Comparison of ENCODE assay signal across 12 cellular contexts in the genomic region with DNA sequence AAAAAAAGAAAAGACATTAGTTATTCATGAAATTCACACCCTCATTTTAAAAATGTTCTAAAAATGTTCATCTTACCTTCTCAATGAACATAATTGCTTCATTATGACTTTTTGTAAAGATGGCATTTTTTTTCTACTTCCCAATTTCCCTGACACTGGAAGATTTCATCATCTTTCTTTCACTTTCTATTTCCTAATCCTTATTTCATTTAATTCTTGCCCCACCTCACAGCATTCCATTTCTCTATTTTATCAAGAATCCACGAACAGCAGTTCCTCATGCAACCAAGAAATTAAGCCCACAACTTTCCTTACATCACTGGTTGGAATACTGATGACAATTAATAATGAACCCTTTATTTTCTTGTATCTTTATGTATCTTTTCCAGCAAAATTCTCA. TPM values are rescaled to one million over a fixed set of nuclear protein-coding genes. Genes with fewer than 3 reads are reported as not detected.
DNase-seq lines count a peak whose midpoint lies in the region; ATAC-seq, FAIRE-seq and TF ChIP-seq lines count a peak whose summit lies in the region.
"Had no signal": no experiment of that assay in that cellular context is flagged by ENCODE, and none has a peak within 500 bp of the region (broad histone marks: within the 10 kb centered on the region; RNA-seq: fewer than 3 reads in every experiment).

No MANE protein-coding gene starts in this region.

- TF ChIP-seq CTCF in BJ (IDR thresholded peaks at IDR 0.05; ENCODE audit: insufficient read depth, low read depth, low read length) (no peak), Loucy (conservative IDR thresholded peaks at IDR 0.05; ENCODE audit: low read length) (no peak), GM12878 (IDR thresholded peaks at IDR 0.05 in 2 of 3, conservative IDR thresholded peaks at IDR 0.05 in 1 of 3; ENCODE audit: control insufficient read depth in 2 of 3, extremely low read depth in 1 of 3, insufficient read depth in 1 of 3, low read depth in 3 of 3, low read length in 3 of 3) (no peak)

- H3K4me3 ChIP-seq in BJ (ENCODE audit: low read depth, low read length) (peak overlapping the region; percentile 95), Loucy (ENCODE audit: low read length, poor library complexity, severe bottlenecking) (peak overlapping the region; percentile 87), GM12878 (peak overlapping the region; percentile 98)

- in situ Hi-C loops in GM12878 (cut with MboI), result loop anchor here (5.0 to 25.0 kb wide), 2 partner anchors 115 to 1080 kb away; a partner anchor contains a TSS

- DNase-seq in BJ (ENCODE audit: low read depth) (no peak), GM12878 (ENCODE audit: low read depth, low spot score) (no peak), naive B cell (no peak), globus pallidus (ENCODE audit: low spot score) (no peak), H4 (ENCODE audit: low spot score) (no peak), HEK293T (ENCODE audit: extremely low spot score) (no peak)

- no peaks in the 10 kb centered on the region for H3K27me3 Mint-ChIP-seq in naive B cell

- no peak overlapping the region for H2AFZ ChIP-seq in Loucy (ENCODE audit: low read length)
- H2AFZ ChIP-seq in GM12878 (ENCODE audit: control insufficient read depth, low read depth, low read length), result no peak overlapping the region

- RAD21 ChIA-PET in GM12878 (lab: Charles Lee; ENCODE audit: unreplicated experiment), result no interaction called here

- H3K27ac ChIP-seq in GM12878 (ENCODE audit: control insufficient read depth, insufficient read depth), result no peak overlapping the region

- CTCF ChIA-PET in BJ (lab: Yijun Ruan, JAX) (no interaction called here), GM12878 (lab: Yijun Ruan, JAX) (interaction anchor here (1.0 kb wide), 1 partner anchor 129 kb away, joined by 5 read pairs; no protein-coding TSS in a partner anchor), HEK293T (lab: Yijun Ruan, JAX) (no interaction called here)

- H3K9me3 ChIP-seq in Loucy (ENCODE audit: insufficient read depth, low read depth, low read length), result no peaks in the 10 kb centered on the region
- no peaks in the 10 kb centered on the region for H3K9me3 ChIP-seq in GM12878 (replicated peaks; ENCODE audit: control insufficient read depth, insufficient read depth, low read length)

- intact Hi-C loops in GM12878 (cut with micrococcal nuclease; ENCODE audit: unreplicated experiment), result loop anchor here (5.0 to 10.0 kb wide), 2 partner anchors 145 to 452 kb away; a partner anchor contains a TSS

- no peak for TF ChIP-seq RAD21 in GM12878 (IDR thresholded peaks at IDR 0.05; ENCODE audit: insufficient read depth, low read depth, low read length)

- H3K79me2 ChIP-seq in Loucy (ENCODE audit: insufficient read depth, low read length) (peaks cover 73% of the 10 kb centered on the region), GM12878 (ENCODE audit: control insufficient read depth, insufficient read depth, low read length) (peaks cover 47% of the 10 kb centered on the region)

- H3K4me1 ChIP-seq in Loucy (ENCODE audit: insufficient read depth, low read length, poor library complexity, severe bottlenecking) (peaks cover 59% of the 10 kb centered on the region), GM12878 (ENCODE audit: control insufficient read depth, insufficient read depth, low read length) (no peaks in the 10 kb centered on the region; the same call in 1 of the 2 replicates)

- no peak for FAIRE-seq in GM12878 (lab: Jason Lieb, UNC)
- FAIRE-seq: H1 had no signal

- TF ChIP-seq POLR2A in GM12878 (IDR thresholded peaks at IDR 0.05; ENCODE audit: low read depth, low read length), result no peak

- peak overlapping the region; percentile 90 for H3K9ac ChIP-seq in Loucy (ENCODE audit: low read depth, low read length, poor library complexity, severe bottlenecking)
- no peak overlapping the region for H3K9ac ChIP-seq in GM12878 (ENCODE audit: control insufficient read depth, insufficient read depth, low read length)

- H3K4me3 Mint-ChIP-seq in naive B cell, result peak overlapping the region in 5 of 8 donors; percentile 10 to 98 (median 92)

- H3K9me2 ChIP-seq in Loucy (replicated peaks; ENCODE audit: low read depth, low read length), result no peaks in the 10 kb centered on the region

- peak overlapping the region; percentile 25 to 99 (median 89) for H3K27ac Mint-ChIP-seq in naive B cell

- POLR2A ChIA-PET in BJ (lab: Charles Lee) (no interaction called here), GM12878 (lab: Charles Lee) (interaction anchor here (0.6 kb wide), 2 partner anchors 46 to 114 kb away, joined by 4 read pairs; no protein-coding TSS in a partner anchor), HEK293T (lab: Yijun Ruan, JAX) (no interaction called here)

- 50% methylated on average over 1 of the region's 1 CpG for WGBS in GM12878 (ENCODE audit: insufficient coverage, insufficient replicate concordance, low lambda C conversion rate, missing lambda C conversion rate)

- H3K4me2 ChIP-seq in Loucy (ENCODE audit: low read depth, low read length, poor library complexity, severe bottlenecking) (peak overlapping the region; percentile 96), GM12878 (ENCODE audit: control insufficient read depth, insufficient read depth) (peak overlapping the region; percentile 78; the same call in 1 of the 2 replicates)

- no peaks in the 10 kb centered on the region for H3F3A ChIP-seq in Loucy (ENCODE audit: low read depth)

- H3K27me3 ChIP-seq in BJ (ENCODE audit: control insufficient read depth, insufficient read depth, low read length) (no peaks in the 10 kb centered on the region), Loucy (ENCODE audit: insufficient read depth, low read length, poor library complexity, severe bottlenecking) (no peaks in the 10 kb centered on the region), GM12878 (replicated peaks in 1 of 2; ENCODE audit: control insufficient read depth in 2 of 2, insufficient read depth in 2 of 2, low read length in 1 of 2) (no peaks in the 10 kb centered on the region)

- H3K4me1 Mint-ChIP-seq in naive B cell, result peaks cover 31 to 47% (median 35%) of the 10 kb centered on the region in 3 donors

- H4K20me1 ChIP-seq in Loucy (ENCODE audit: insufficient read depth, low read length, poor library complexity, severe bottlenecking) (peaks cover 62% of the 10 kb centered on the region), GM12878 (ENCODE audit: control insufficient read depth, insufficient read depth) (no peaks in the 10 kb centered on the region)

- no peaks in the 10 kb centered on the region for H3K9me3 Mint-ChIP-seq in naive B cell

- H3K36me3 ChIP-seq in BJ (ENCODE audit: control insufficient read depth, insufficient read depth, low read length) (peaks cover 4% of the 10 kb centered on the region), Loucy (ENCODE audit: insufficient read depth, low read length) (peaks cover 28% of the 10 kb centered on the region), GM12878 (ENCODE audit: control insufficient read depth in 2 of 2, insufficient read depth in 2 of 2, low read length in 1 of 2) (peaks cover 0 to 17% of the 10 kb centered on the region in 2 experiments; a peak in 2 of 4 replicates)

- BruUV-seq in GM12878 (replicated peaks; lab: Mats Ljungman, UMichigan), result no TSS peak

- H3K36me3 Mint-ChIP-seq in naive B cell, result peaks cover 0 to 6% of the 10 kb centered on the region in 2 donors

- ATAC-seq in GM12878 (no peak), naive B cell (ENCODE audit: low read depth in 2 of 2) (no peak), HG02938 (IDR thresholded peaks at IDR 0.05; ENCODE audit: unreplicated experiment) (no peak)

- SMC1A ChIA-PET in GM12878 (lab: Charles Lee; ENCODE audit: uncharacterized antibody, unreplicated experiment), result interaction anchor here (0.7 kb wide), 1 partner anchor 130 kb away, joined by 3 read pairs; no protein-coding TSS in a partner anchor

- no peak for TF ChIP-seq EP300 in GM12878 (IDR thresholded peaks at IDR 0.05; ENCODE audit: borderline replicate concordance in 1 of 2, control insufficient read depth in 1 of 2, low read depth in 2 of 2, low read length in 2 of 2)

RNA-seq across cellular contexts. Expression of a gene that starts 1.9 kb away (rescaled TPM):
- polyA plus RNA-seq in BJ (2011; rRNA removed) (33.6 and 34.3 TPM in 2 replicates), GM12878 (2011; rRNA removed) (51.1 and 61.0 TPM in 2 replicates), GM12878 (2014; fragmentation: Illumina TruSeq; extraction: Trizol) (62.0 and 71.3 TPM in 2 replicates), GM12878 (2014; fragmentation: Nextera tagmentation; extraction: Ambion mirVana) (1 to 10 TPM; 5.3 to 5.9 TPM), GM12878 (2014; rRNA removed) (25.7 and 30.0 TPM in 2 replicates), GM12878 (2016; fragmentation: Nextera tagmentation; extraction: Ambion mirVana) (1 to 10 TPM; 8.9 to 9.2 TPM), naive B cell (ENCODE audit: low read depth in 6 of 6) (10 to 100 TPM in 1 of 6 donors, 1 to 10 TPM in 5; 3.3 to 11.9 (median 6.2) TPM)
- 14.4 and 16.8 TPM in 2 replicates for polyA minus RNA-seq in BJ (2011; rRNA and poly(A)+ RNA removed)
- total RNA-seq in GM12878 (2013; cell fraction: nucleolus; rRNA removed), result 47.8 and 48.7 TPM in 2 replicates
- total RNA-seq in GM12878 (2014; rRNA removed) (12.9 TPM in 2 replicates), GM12878 (2014; rRNA removed; fragmentation: Illumina TruSeq; extraction: Trizol) (16.9 TPM in 2 replicates), GM12878 (2021) (39.3 and 41.5 TPM in 2 replicates)
- polyA plus RNA-seq in GM12878 (2011; ENCODE audit: low read depth), result 28.9 TPM
- polyA plus RNA-seq in GM12878 (2011; cell fraction: cytosol; rRNA removed), result 57.8 and 80.3 TPM in 2 replicates
- 48.6 and 52.8 TPM in 2 replicates for polyA plus RNA-seq in GM12878 (2011; cell fraction: nucleus; rRNA removed)
- 33.7 and 38.8 TPM in 2 replicates for polyA plus RNA-seq in GM12878 (2012)
- polyA minus RNA-seq in GM12878 (2011; rRNA and poly(A)+ RNA removed), result 44.2 TPM in 2 replicates
- 15.1 and 15.4 TPM in 2 replicates for polyA minus RNA-seq in GM12878 (2011; cell fraction: cytosol; rRNA and poly(A)+ RNA removed)
- 16.8 and 23.8 TPM in 2 replicates for polyA minus RNA-seq in GM12878 (2011; cell fraction: nucleus; rRNA and poly(A)+ RNA removed)
- total RNA-seq in H4 (2014; rRNA removed; shearing (Covaris generic)), result 12.8 and 19.0 TPM in 2 replicates

RNA-seq across cellular contexts. Expression of a gene that starts 46.7 kb away (rescaled TPM):
- polyA plus RNA-seq in BJ (2011; rRNA removed), result not detected in 2 replicates
- polyA minus RNA-seq in BJ (2011; rRNA and poly(A)+ RNA removed), result not detected in 2 replicates
- total RNA-seq in GM12878 (2013; cell fraction: nucleolus; rRNA removed), result not detected in 2 replicates
- total RNA-seq in GM12878 (2014; rRNA removed), result not detected in 2 replicates
- not detected in 2 replicates for total RNA-seq in GM12878 (2014; rRNA removed; fragmentation: Illumina TruSeq; extraction: Trizol)
- not detected in 2 replicates for total RNA-seq in GM12878 (2021)
- not detected for polyA plus RNA-seq in GM12878 (2011; ENCODE audit: low read depth)
- not detected in 2 replicates for polyA plus RNA-seq in GM12878 (2011; rRNA removed)
- not detected in 2 replicates for polyA plus RNA-seq in GM12878 (2011; cell fraction: cytosol; rRNA removed)
- not detected in 2 replicates for polyA plus RNA-seq in GM12878 (2011; cell fraction: nucleus; rRNA removed)
- polyA plus RNA-seq in GM12878 (2012), result not detected in 2 replicates
- not detected in 2 replicates for polyA plus RNA-seq in GM12878 (2014; fragmentation: Illumina TruSeq; extraction: Trizol)
- polyA plus RNA-seq in GM12878 (2014; fragmentation: Nextera tagmentation; extraction: Ambion mirVana), result not detected
- polyA plus RNA-seq in GM12878 (2014; rRNA removed), result not detected in 2 replicates
- not detected for polyA plus RNA-seq in GM12878 (2016; fragmentation: Nextera tagmentation; extraction: Ambion mirVana)
- not detected in 2 replicates for polyA minus RNA-seq in GM12878 (2011; rRNA and poly(A)+ RNA removed)
- not detected in 2 replicates for polyA minus RNA-seq in GM12878 (2011; cell fraction: cytosol; rRNA and poly(A)+ RNA removed)
- not detected in 2 replicates for polyA minus RNA-seq in GM12878 (2011; cell fraction: nucleus; rRNA and poly(A)+ RNA removed)
- polyA plus RNA-seq in naive B cell (ENCODE audit: low read depth in 6 of 6), result not detected
- not detected in 2 replicates for total RNA-seq in H4 (2014; rRNA removed; shearing (Covaris generic))
- total RNA-seq: cerebellum, H1, LHCN-M2, lung microvascular endothelial cell had no signal
- polyA plus RNA-seq: H1 had no signal

RNA-seq across cellular contexts. Expression of a gene that starts 51.4 kb away (rescaled TPM):
- polyA plus RNA-seq in BJ (2011; rRNA removed) (10.0 and 16.1 TPM in 2 replicates), GM12878 (2011; rRNA removed) (27.7 and 28.8 TPM in 2 replicates), GM12878 (2014; fragmentation: Illumina TruSeq; extraction: Trizol) (41.2 and 49.2 TPM in 2 replicates), GM12878 (2014; fragmentation: Nextera tagmentation; extraction: Ambion mirVana) (10 to 100 TPM in 1 of 2 experiments, 1 to 10 TPM in 1; 9.8 to 10.7 TPM), GM12878 (2014; rRNA removed) (19.3 and 20.9 TPM in 2 replicates), GM12878 (2016; fragmentation: Nextera tagmentation; extraction: Ambion mirVana) (10 to 100 TPM in 1 of 2 experiments, 1 to 10 TPM in 1; 5.9 to 11.8 TPM), naive B cell (ENCODE audit: low read depth in 6 of 6) (10 to 100 TPM; 20.4 to 34.4 (median 27.5) TPM)
- polyA minus RNA-seq in BJ (2011; rRNA and poly(A)+ RNA removed), result 12.5 and 17.4 TPM in 2 replicates
- 49.9 and 50.5 TPM in 2 replicates for total RNA-seq in GM12878 (2013; cell fraction: nucleolus; rRNA removed)
- total RNA-seq in GM12878 (2014; rRNA removed) (22.5 and 23.5 TPM in 2 replicates), GM12878 (2014; rRNA removed; fragmentation: Illumina TruSeq; extraction: Trizol) (24.6 and 26.8 TPM in 2 replicates), GM12878 (2021) (34.9 and 36.0 TPM in 2 replicates)
- 21.3 TPM for polyA plus RNA-seq in GM12878 (2011; ENCODE audit: low read depth)
- polyA plus RNA-seq in GM12878 (2011; cell fraction: cytosol; rRNA removed), result 16.3 and 25.2 TPM in 2 replicates
- 28.1 and 31.1 TPM in 2 replicates for polyA plus RNA-seq in GM12878 (2011; cell fraction: nucleus; rRNA removed)
- polyA plus RNA-seq in GM12878 (2012), result 22.6 and 27.8 TPM in 2 replicates
- 34.5 and 35.6 TPM in 2 replicates for polyA minus RNA-seq in GM12878 (2011; rRNA and poly(A)+ RNA removed)
- polyA minus RNA-seq in GM12878 (2011; cell fraction: cytosol; rRNA and poly(A)+ RNA removed), result 11.0 and 16.9 TPM in 2 replicates
- 14.3 and 22.8 TPM in 2 replicates for polyA minus RNA-seq in GM12878 (2011; cell fraction: nucleus; rRNA and poly(A)+ RNA removed)
- total RNA-seq in H4 (2014; rRNA removed; shearing (Covaris generic)), result 20.9 and 21.0 TPM in 2 replicates
